ENCODE assay signal across 9 cellular contexts in genomic region chr1:67889940-67890567, GRCh38. TPM values are rescaled to one million over a fixed set of nuclear protein-coding genes. Genes with fewer than 3 reads are reported as not detected.
DNase-seq lines count a peak whose midpoint lies in the region; ATAC-seq, FAIRE-seq and TF ChIP-seq lines count a peak whose summit lies in the region.
"Had no signal": no experiment of that assay in that cellular context is flagged by ENCODE, and none has a peak within 500 bp of the region (broad histone marks: within the 10 kb centered on the region; RNA-seq: fewer than 3 reads in every experiment).

No MANE protein-coding gene starts in this region.

- no peak overlapping the region for H3K23ac ChIP-seq in H1 (ENCODE audit: insufficient read length)

- H2BK12ac ChIP-seq in H1 (ENCODE audit: low read depth, low read length), result no peak overlapping the region

- no peaks in the 10 kb centered on the region for H3K9me3 Mint-ChIP-seq in activated CD4-positive, alpha-beta T cell treated with anti-CD3 and anti-CD28 coated beads for 36 hours (ENCODE audit: low read depth)
- H3K9me3 Mint-ChIP-seq: CD4-positive, alpha-beta T cell had no signal

- no peak overlapping the region for H3K18ac ChIP-seq in H1 (ENCODE audit: extremely low read depth, low read length)

- no peak overlapping the region for H4K91ac ChIP-seq in H1 (replicated peaks; ENCODE audit: insufficient read length, low read length)

- no peak overlapping the region for H2BK20ac ChIP-seq in H1 (ENCODE audit: low read length)

- TF ChIP-seq EP300 in H1 (IDR thresholded peaks at IDR 0.05; ENCODE audit: borderline replicate concordance in 1 of 2, low read depth in 2 of 2, low read length in 2 of 2) (no peak), esophagus muscularis mucosa (IDR thresholded peaks at IDR 0.05) (no peak)

- no peaks in the 10 kb centered on the region for H3K9me2 ChIP-seq in Karpas-422 (replicated peaks; ENCODE audit: insufficient read depth, low read length)

- peak; percentile 42 for DNase-seq in activated CD4-positive, alpha-beta T cell treated with anti-CD3 and anti-CD28 coated beads for 36 hours
- DNase-seq in activated CD4-positive, alpha-beta T cell treated with anti-CD3 and anti-CD28 coated beads, Interleukin-2, amount 50 U/mL, for 1 hour, result no peak
- DNase-seq in NCI-H460 (ENCODE audit: extremely low read depth, low read depth) (peak; percentile 12), H1 (ENCODE audit: low read depth in 1 of 2, low spot score in 2 of 2) (no peak), renal cortical epithelial cell (ENCODE audit: low read depth) (peak; percentile 90), Karpas-422 (no peak), esophagus muscularis mucosa (ENCODE audit: extremely low spot score) (no peak)
- DNase-seq: CD4-positive, alpha-beta T cell had no signal

- no peaks in the 10 kb centered on the region for H3K27me3 ChIP-seq in H1 (replicated peaks in 1 of 4; ENCODE audit: control insufficient read depth in 3 of 4, extremely low read depth in 1 of 4, insufficient read depth in 3 of 4, low read length in 3 of 4)
- H3K27me3 ChIP-seq in Karpas-422 (ENCODE audit: low read length), result no peaks in the 10 kb centered on the region
- H3K27me3 ChIP-seq in esophagus muscularis mucosa, result no peaks in the 10 kb centered on the region

- H3K27me3 Mint-ChIP-seq in activated CD4-positive, alpha-beta T cell treated with anti-CD3 and anti-CD28 coated beads for 36 hours, result peaks cover 26% of the 10 kb centered on the region

- H4K20me1 ChIP-seq in H1 (replicated peaks in 1 of 2; ENCODE audit: control insufficient read depth in 1 of 2, insufficient read depth in 2 of 2, low read length in 2 of 2) (no peaks in the 10 kb centered on the region), Karpas-422 (ENCODE audit: insufficient read depth, low read depth, low read length) (no peaks in the 10 kb centered on the region)

- POLR2A ChIA-PET in activated CD4-positive, alpha-beta T cell treated with anti-CD3 and anti-CD28 coated beads for 36 hours (lab: Charles Lee), result no interaction called here
- POLR2A ChIA-PET in H1 (lab: Charles Lee; ENCODE audit: partially characterized antibody), result no interaction called here

- no peak overlapping the region for H2AK5ac ChIP-seq in H1 (ENCODE audit: low read depth, low read length)

- H3K27ac Mint-ChIP-seq in activated CD4-positive, alpha-beta T cell treated with anti-CD3 and anti-CD28 coated beads for 36 hours, result no peak overlapping the region
- H3K27ac Mint-ChIP-seq: CD4-positive, alpha-beta T cell had no signal

- no peak overlapping the region for H3K4me3 ChIP-seq in H1 (ENCODE audit: extremely low read depth in 1 of 4, insufficient read depth in 2 of 4, low read depth in 3 of 4, low read length in 4 of 4)
- H3K4me3 ChIP-seq in Karpas-422 (ENCODE audit: low read length), result no peak overlapping the region
- H3K4me3 ChIP-seq in esophagus muscularis mucosa, result no peak overlapping the region

- H3K79me1 ChIP-seq in H1 (ENCODE audit: low read depth, low read length), result no peaks in the 10 kb centered on the region

- no peak overlapping the region for H2BK5ac ChIP-seq in H1 (ENCODE audit: low read depth, low read length)

- H3K9me3 ChIP-seq in H1 (ENCODE audit: insufficient read depth in 2 of 2, low read depth in 1 of 2, low read length in 1 of 2), result no peaks in the 10 kb centered on the region
- H3K9me3 ChIP-seq in Karpas-422 (ENCODE audit: low read length), result no peaks in the 10 kb centered on the region
- no peaks in the 10 kb centered on the region for H3K9me3 ChIP-seq in esophagus muscularis mucosa

- H3K27ac ChIP-seq in H1 (ENCODE audit: low read depth, low read length) (no peak overlapping the region), Karpas-422 (ENCODE audit: low read length) (no peak overlapping the region), esophagus muscularis mucosa (replicated peaks in 1 of 4) (no peak overlapping the region)

- intact Hi-C loops in activated CD4-positive, alpha-beta T cell treated with anti-CD3 and anti-CD28 coated beads for 36 hours (cut with DNase I, micrococcal nuclease), result no loop called here
- intact Hi-C loops in esophagus muscularis mucosa (cut with DNase I), result no loop called here

- no peak for TF ChIP-seq POLR2A in H1 (IDR thresholded peaks at IDR 0.05; ENCODE audit: control extremely low read depth in 1 of 2, low read depth in 2 of 2, low read length in 2 of 2)
- no peak for TF ChIP-seq POLR2A in esophagus muscularis mucosa (IDR thresholded peaks at IDR 0.05; ENCODE audit: low read depth)

- no peak overlapping the region for H2BK15ac ChIP-seq in H1 (ENCODE audit: low read length)

- TF ChIP-seq CTCF in H1 (IDR thresholded peaks at IDR 0.05; ENCODE audit: control extremely low read depth in 1 of 3, insufficient read depth in 1 of 3, low read depth in 1 of 3, low read length in 3 of 3), result no peak
- TF ChIP-seq CTCF in esophagus muscularis mucosa (IDR thresholded peaks at IDR 0.05), result no peak

- TF ChIP-seq RAD21 in H1 (IDR thresholded peaks at IDR 0.05 in 1 of 2, conservative IDR thresholded peaks at IDR 0.05 in 1 of 2; ENCODE audit: low read depth in 2 of 2, low read length in 2 of 2), result no peak

- ATAC-seq in activated CD4-positive, alpha-beta T cell treated with anti-CD3 and anti-CD28 coated beads for 36 hours, result peak; percentile 72
- ATAC-seq in HG03159 (IDR thresholded peaks at IDR 0.05; ENCODE audit: unreplicated experiment), result no peak

- no peak overlapping the region for H4K5ac ChIP-seq in H1 (ENCODE audit: insufficient read length, low read depth, low read length)

- H3K4me1 Mint-ChIP-seq in activated CD4-positive, alpha-beta T cell treated with anti-CD3 and anti-CD28 coated beads for 36 hours, result peaks cover 3% of the 10 kb centered on the region

- CTCF ChIA-PET in activated CD4-positive, alpha-beta T cell treated with anti-CD3 and anti-CD28 coated beads for 36 hours (lab: Charles Lee), result no interaction called here
- CTCF ChIA-PET in H1 (lab: Charles Lee; ENCODE audit: partially characterized antibody), result interaction anchor here (0.5 to 1.5 kb wide), 5 partner anchors 15 to 465 kb away, joined by 3 to 4 read pairs (median 3); no protein-coding TSS in a partner anchor

- no peak overlapping the region for H2BK120ac ChIP-seq in H1 (replicated peaks; ENCODE audit: low read depth, low read length)

- no peak overlapping the region for H3K4ac ChIP-seq in H1 (replicated peaks; ENCODE audit: insufficient read length, low read depth, low read length)

- no peaks in the 10 kb centered on the region for H3K36me3 Mint-ChIP-seq in activated CD4-positive, alpha-beta T cell treated with anti-CD3 and anti-CD28 coated beads for 36 hours (ENCODE audit: low read depth)

- H4K8ac ChIP-seq in H1 (ENCODE audit: extremely low read depth, insufficient read depth, low read length), result no peak overlapping the region

- no peak overlapping the region for H3K9ac ChIP-seq in H1 (replicated peaks in 1 of 4; ENCODE audit: extremely low read depth in 1 of 4, low read depth in 3 of 4, low read length in 3 of 4)
- H3K9ac ChIP-seq in Karpas-422 (ENCODE audit: low read length), result no peak overlapping the region

- no peaks in the 10 kb centered on the region for H3K36me3 ChIP-seq in H1 (ENCODE audit: control insufficient read depth in 2 of 4, insufficient read depth in 4 of 4, low read length in 3 of 4)
- H3K36me3 ChIP-seq in Karpas-422 (ENCODE audit: insufficient read depth, low read length), result no peaks in the 10 kb centered on the region
- no peaks in the 10 kb centered on the region for H3K36me3 ChIP-seq in esophagus muscularis mucosa

- H3K79me2 ChIP-seq in H1 (ENCODE audit: control insufficient read depth in 1 of 2, insufficient read depth in 2 of 2, low read length in 2 of 2), result no peaks in the 10 kb centered on the region
- H3K79me2 ChIP-seq in Karpas-422 (ENCODE audit: low read length), result no peaks in the 10 kb centered on the region

- no peak overlapping the region for H3K4me3 Mint-ChIP-seq in activated CD4-positive, alpha-beta T cell treated with anti-CD3 and anti-CD28 coated beads for 36 hours
- H3K4me3 Mint-ChIP-seq: CD4-positive, alpha-beta T cell had no signal

- no peaks in the 10 kb centered on the region for H3K23me2 ChIP-seq in H1 (ENCODE audit: low read depth, low read length)

- H3K4me1 ChIP-seq in H1 (replicated peaks in 1 of 4; ENCODE audit: control insufficient read depth in 3 of 4, insufficient read depth in 4 of 4, low read length in 3 of 4) (peaks cover 5 to 22% (median 15%) of the 10 kb centered on the region in 4 experiments), Karpas-422 (ENCODE audit: low read length) (no peaks in the 10 kb centered on the region), esophagus muscularis mucosa (peaks cover 0 to 6% (median 1%) of the 10 kb centered on the region in 4 donors)

- H3K56ac ChIP-seq in H1 (replicated peaks; ENCODE audit: insufficient read length, low read depth, low read length), result no peak overlapping the region

- H3K4me2 ChIP-seq in H1 (ENCODE audit: insufficient read depth in 1 of 2, low read depth in 2 of 2, low read length in 2 of 2), result no peak overlapping the region
- H3K4me2 ChIP-seq in Karpas-422 (ENCODE audit: low read depth, low read length, poor library complexity, severe bottlenecking), result no peak overlapping the region

- FAIRE-seq in H1 (lab: Jason Lieb, UNC), result no peak

- H3K14ac ChIP-seq in H1 (ENCODE audit: insufficient read length), result no peak overlapping the region

- H2AFZ ChIP-seq in H1 (ENCODE audit: low read length) (no peak overlapping the region), Karpas-422 (ENCODE audit: low read length) (no peak overlapping the region)

TF ChIP-seq in H1, 55 proteins besides CTCF, POLR2A, EP300 and RAD21:
- TF ChIP-seq EGR1 (IDR thresholded peaks at IDR 0.05; ENCODE audit: borderline replicate concordance, low read depth, low read length) (no peak), TEAD4 (IDR thresholded peaks at IDR 0.05; ENCODE audit: low read depth, low read length) (no peak), JUND (IDR thresholded peaks at IDR 0.05; ENCODE audit: low read length) (peak; percentile 54; the same call in 1 of the 2 replicates)

RNA-seq across cellular contexts. Expression of gene GNG12, which starts 56.8 kb away (rescaled TPM):
- under 1 TPM; 0.07 to 0.11 TPM for total RNA-seq in activated CD4-positive, alpha-beta T cell treated with anti-CD3 and anti-CD28 coated beads for 36 hours
- 267 and 272 TPM in 2 replicates for total RNA-seq in NCI-H460 (2014; rRNA removed; shearing (Covaris generic))
- polyA plus RNA-seq in NCI-H460 (2014; cell fraction: nucleus; rRNA removed), result 61.1 and 90.1 TPM in 2 replicates
- total RNA-seq in H1 (2021; fragmentation: NEBNext Ultra II Directional; extraction: Animal tissue kit (Norgen Biotek cat#: 25700)), result 34.5 and 35.8 TPM in 2 replicates
- 5.9 and 11.4 TPM in 2 replicates for polyA plus RNA-seq in H1 (2011; rRNA removed)
- polyA plus RNA-seq in H1 (2011; cell fraction: cytosol; rRNA removed), result 9.9 TPM
- polyA plus RNA-seq in H1 (2011; cell fraction: nucleus; rRNA removed), result 4.6 TPM
- polyA plus RNA-seq in H1 (2012, experiment 1 of 2), result 6.6 to 11.7 TPM (median 8.6 TPM) in 4 replicates
- 2.3 TPM for polyA plus RNA-seq in H1 (2012, experiment 2 of 2)
- polyA plus RNA-seq in H1 (2013, experiment 1 of 2), result 28.6 TPM
- 27.0 TPM for polyA plus RNA-seq in H1 (2013, experiment 2 of 2)
- 13.5 and 18.4 TPM in 2 replicates for polyA minus RNA-seq in H1 (2011; rRNA and poly(A)+ RNA removed)
- polyA minus RNA-seq in H1 (2011; cell fraction: cytosol; rRNA and poly(A)+ RNA removed), result 8.5 TPM
- 20.1 TPM for polyA minus RNA-seq in H1 (2011; cell fraction: nucleus; rRNA and poly(A)+ RNA removed)
- total RNA-seq in renal cortical epithelial cell (207 and 230 TPM in 2 replicates), esophagus muscularis mucosa (100 to 1,000 TPM; 108 to 118 (median 111) TPM)
- total RNA-seq in Karpas-422 (2014; rRNA removed; shearing (Covaris generic); ENCODE audit: low replicate concordance), result not detected in 2 replicates
- total RNA-seq: CD4-positive, alpha-beta T cell had no signal

Comparison
In these comparisons a context has a peak if more than half of its experiments do, and no peak if none do; other contexts are left out.
1. DNase-seq: peak in activated CD4-positive, alpha-beta T cell treated with anti-CD3 and anti-CD28 coated beads for 36 hours (single experiment), NCI-H460 (single experiment) and renal cortical epithelial cell (single experiment); none in activated CD4-positive, alpha-beta T cell treated with anti-CD3 and anti-CD28 coated beads, Interleukin-2, amount 50 U/mL, for 1 hour (single experiment), H1 (0 of 2), Karpas-422 (single experiment) and esophagus muscularis mucosa (single experiment).
2. RNA of gene GNG12, which starts 56.8 kb away (total RNA-seq): 267 to 272 TPM in NCI-H460, 207 to 230 TPM in renal cortical epithelial cell, 108 to 118 TPM in esophagus muscularis mucosa and 34.5 to 35.8 TPM in H1; 0.07 to 0.11 TPM in activated CD4-positive, alpha-beta T cell treated with anti-CD3 and anti-CD28 coated beads for 36 hours and not detected in Karpas-422; every median in the first group is over 10 times any median in the second.